10 cellular contexts compared by ENCODE assay signal in genomic region chr12:100566887-100567637, GRCh38. TPM values are rescaled to one million over a fixed set of nuclear protein-coding genes. Genes with fewer than 3 reads are reported as not detected.
DNase-seq lines count a peak whose midpoint lies in the region; ATAC-seq and TF ChIP-seq lines count a peak whose summit lies in the region.
"Had no signal": no experiment of that assay in that cellular context is flagged by ENCODE, and none has a peak within 500 bp of the region (broad histone marks: within the 10 kb centered on the region; RNA-seq: fewer than 3 reads in every experiment).

No MANE protein-coding gene starts in this region.

- ATAC-seq in GM19025 (IDR thresholded peaks at IDR 0.05; ENCODE audit: low read depth, unreplicated experiment) (peak; percentile 89), HG02798 (IDR thresholded peaks at IDR 0.05; ENCODE audit: poor library complexity, unreplicated experiment) (peak; percentile 98)
- no peak for ATAC-seq in CD4-positive, alpha-beta T cell (ENCODE audit: poor library complexity)

- intact Hi-C loops in CD4-positive, alpha-beta T cell (cut with DNase I, micrococcal nuclease) = no loop called here

- no peak overlapping the region for H3K4me3 ChIP-seq in suprapubic skin
- H3K4me3 ChIP-seq: cardiac muscle cell had no signal

- H3K4me1 ChIP-seq in suprapubic skin = no peaks in the 10 kb centered on the region

- no peaks in the 10 kb centered on the region for H3K9me3 ChIP-seq in CD4-positive, alpha-beta T cell (ENCODE audit: control insufficient read depth, low read length)
- H3K9me3 ChIP-seq in suprapubic skin = no peaks in the 10 kb centered on the region

- H3K4me3 Mint-ChIP-seq in CD4-positive, alpha-beta T cell = no peak overlapping the region
- H3K4me3 Mint-ChIP-seq: IgD-negative memory B cell had no signal

- no peak for TF ChIP-seq POLR2A in suprapubic skin (IDR thresholded peaks at IDR 0.05)

- TF ChIP-seq CTCF in CD4-positive, alpha-beta T cell (IDR thresholded peaks at IDR 0.05) = no peak
- no peak for TF ChIP-seq CTCF in suprapubic skin (IDR thresholded peaks at IDR 0.05)

- 35% methylated on average over 3 of the region's 3 CpGs for whole genome bisulfite sequencing in suprapubic skin

- H3K27me3 Mint-ChIP-seq in CD4-positive, alpha-beta T cell = peaks cover 30% of the 10 kb centered on the region

- TF ChIP-seq EP300 in suprapubic skin (IDR thresholded peaks at IDR 0.05) = no peak

- no peaks in the 10 kb centered on the region for H3K36me3 Mint-ChIP-seq in CD4-positive, alpha-beta T cell (ENCODE audit: low read depth)

- H3K9me3 Mint-ChIP-seq in CD4-positive, alpha-beta T cell = no peaks in the 10 kb centered on the region
- H3K9me3 Mint-ChIP-seq: IgD-negative memory B cell had no signal

- CTCF ChIA-PET in CD4-positive, alpha-beta T cell (lab: Charles Lee) = no interaction called here

- no peaks in the 10 kb centered on the region for H3K4me1 Mint-ChIP-seq in CD4-positive, alpha-beta T cell (ENCODE audit: low read depth)
- H3K4me1 Mint-ChIP-seq: IgD-negative memory B cell had no signal

- DNase-seq in OCI-M1 (lab: John Stamatoyannopoulos, UW) (peak; percentile 19), myocyte (ENCODE audit: low read depth) (peak; percentile 14), AML-193 (lab: John Stamatoyannopoulos, UW) (no peak), NCI-H446 treated with DMSO at 0.1 percent for 48 hours (lab: John Stamatoyannopoulos, UW) (no peak), suprapubic skin (ENCODE audit: low spot score in 2 of 2) (no peak)
- DNase-seq in CD4-positive, alpha-beta T cell = no peak

- POLR2A ChIA-PET in CD4-positive, alpha-beta T cell (lab: Charles Lee) = no interaction called here

- no peak overlapping the region for H3K27ac Mint-ChIP-seq in CD4-positive, alpha-beta T cell

- no peak overlapping the region for H3K27ac ChIP-seq in CD4-positive, alpha-beta T cell (ENCODE audit: low read depth, low read length)
- H3K27ac ChIP-seq in suprapubic skin = no peak overlapping the region
- H3K27ac ChIP-seq: cardiac muscle cell had no signal

- H3K27me3 ChIP-seq in CD4-positive, alpha-beta T cell (ENCODE audit: control insufficient read depth, insufficient read depth, low read length) = peaks cover 7% of the 10 kb centered on the region
- no peaks in the 10 kb centered on the region for H3K27me3 ChIP-seq in suprapubic skin

- no peaks in the 10 kb centered on the region for H3K36me3 ChIP-seq in suprapubic skin
- H3K36me3 ChIP-seq: cardiac muscle cell had no signal

RNA-seq across cellular contexts. Expression of gene GAS2L3, which starts 6.4 kb away (rescaled TPM):
- total RNA-seq in myocyte = 5.3 and 10.4 TPM in 2 replicates
- polyA plus RNA-seq in myocyte (2012) = 2.4 TPM
- under 1 TPM; 0.22 to 0.27 TPM for total RNA-seq in CD4-positive, alpha-beta T cell
- 10 to 100 TPM in 1 of 4 donors, 1 to 10 TPM in 3; 5.1 to 14.3 (median 5.7) TPM for total RNA-seq in suprapubic skin
- polyA plus RNA-seq: IgD-negative memory B cell had no signal

Comparison
In these comparisons a context has a peak if more than half of its experiments do, and no peak if none do; other contexts are left out.
1. DNase-seq: peak in OCI-M1 (single experiment) and myocyte (single experiment); none in AML-193 (0 of 2), NCI-H446 treated with DMSO at 0.1 percent for 48 hours (single experiment), CD4-positive, alpha-beta T cell (0 of 10) and suprapubic skin (0 of 2).